In genomic region chr11:120404495-120404894, GRCh38 we compare ENCODE assay signal across 1 cellular context.
TF ChIP-seq lines count a peak whose summit lies in the region.

No MANE protein-coding gene starts in this region.

TF ChIP-seq in endothelial cell of umbilical vein, 7 proteins besides CTCF, POLR2A, EP300 and RAD21:
- TF ChIP-seq JUN (IDR thresholded peaks at IDR 0.05; ENCODE audit: borderline replicate concordance, insufficient read depth, insufficient read length, low read depth), result no peak
- TF ChIP-seq POLR2AphosphoS5 (IDR thresholded peaks at IDR 0.05; ENCODE audit: insufficient read depth, low read depth, low read length), result no peak
- TF ChIP-seq GATA2 (IDR thresholded peaks at IDR 0.05; ENCODE audit: insufficient read depth, insufficient read length, low read depth, low read length), result no peak
- TF ChIP-seq MAX (IDR thresholded peaks at IDR 0.05; ENCODE audit: insufficient read depth, insufficient read length), result no peak
- no peak for TF ChIP-seq EZH2 (IDR thresholded peaks at IDR 0.05; ENCODE audit: borderline replicate concordance, low read depth, low read length, severe bottlenecking)
- no peak for TF ChIP-seq FOS (IDR thresholded peaks at IDR 0.05; ENCODE audit: borderline replicate concordance, insufficient read depth, low read length)
- TF ChIP-seq MYC (IDR thresholded peaks at IDR 0.05; ENCODE audit: low read depth, low read length), result no peak
